Comparison of ENCODE assay signal across 8 cellular contexts in genomic region chr19:40165362-40165937, GRCh38. TPM values are rescaled to one million over a fixed set of nuclear protein-coding genes. Genes with fewer than 3 reads are reported as not detected.
DNase-seq lines count a peak whose midpoint lies in the region; ATAC-seq, FAIRE-seq and TF ChIP-seq lines count a peak whose summit lies in the region.

No MANE protein-coding gene starts in this region.

- H3K9me3 ChIP-seq in osteoblast (ENCODE audit: low read depth, low read length), result no peaks in the 10 kb centered on the region

- no peak overlapping the region for H3K4me2 ChIP-seq in osteoblast (ENCODE audit: insufficient read depth, low read length)

- H2AFZ ChIP-seq in osteoblast (ENCODE audit: low read length), result no peak overlapping the region

- ATAC-seq in HG02840 (IDR thresholded peaks at IDR 0.05; ENCODE audit: low FRiP score, unreplicated experiment), result no peak

- no peaks in the 10 kb centered on the region for H3K4me1 ChIP-seq in osteoblast (ENCODE audit: insufficient read depth, low read length)

- DNase-seq in NCI-H526 (lab: John Stamatoyannopoulos, UW), result peak; percentile 16 to 54
- DNase-seq in NCI-H526 treated with DMSO at 0.1 percent for 48 hours (lab: John Stamatoyannopoulos, UW), result no peak
- peak; percentile 55 for DNase-seq in NCI-H2227 treated with DMSO at 0.1 percent for 48 hours (lab: John Stamatoyannopoulos, UW)
- peak; percentile 69 for DNase-seq in activated CD8-positive, alpha-beta memory T cell treated with anti-CD3 and anti-CD28 coated beads, Interleukin-2, amount 50 U/mL, for 4 hours
- DNase-seq in fibroblast of peridontal ligament (ENCODE audit: extremely low read depth), result peak; percentile 30
- DNase-seq in osteoblast (ENCODE audit: insufficient read length, low spot score, missing footprints), result peak; percentile 93
- DNase-seq in urothelium cell line (ENCODE audit: low spot score), result peak; percentile 40

- H3K27ac ChIP-seq in osteoblast (ENCODE audit: low read depth, low read length), result no peak overlapping the region

- H4K20me1 ChIP-seq in osteoblast (ENCODE audit: insufficient read depth, low read length), result no peaks in the 10 kb centered on the region

- FAIRE-seq in urothelium cell line (lab: Jason Lieb, UNC), result no peak

- no peaks in the 10 kb centered on the region for H3K36me3 ChIP-seq in osteoblast (ENCODE audit: insufficient read depth, low read length)

- H3K4me3 ChIP-seq in osteoblast (ENCODE audit: insufficient read depth, low read length), result no peak overlapping the region

- H3K27me3 ChIP-seq in osteoblast (ENCODE audit: insufficient read depth, low read length), result no peaks in the 10 kb centered on the region

- peak; percentile 78 for TF ChIP-seq CTCF in osteoblast (IDR thresholded peaks at IDR 0.05; ENCODE audit: extremely low read depth, low read depth, low read length)

- H3K79me2 ChIP-seq in osteoblast (ENCODE audit: insufficient read depth, low read length), result no peaks in the 10 kb centered on the region

RNA-seq across cellular contexts. Expression of gene MAP3K10, which starts 25.8 kb away (rescaled TPM):
- 8.3 and 9.8 TPM in 2 replicates for total RNA-seq in osteoblast

RNA-seq across cellular contexts. Expression of gene TTC9B, which starts 52.7 kb away (rescaled TPM):
- not detected in 2 replicates for total RNA-seq in osteoblast
